ENCODE assay signal across 14 cellular contexts in the genomic region with DNA sequence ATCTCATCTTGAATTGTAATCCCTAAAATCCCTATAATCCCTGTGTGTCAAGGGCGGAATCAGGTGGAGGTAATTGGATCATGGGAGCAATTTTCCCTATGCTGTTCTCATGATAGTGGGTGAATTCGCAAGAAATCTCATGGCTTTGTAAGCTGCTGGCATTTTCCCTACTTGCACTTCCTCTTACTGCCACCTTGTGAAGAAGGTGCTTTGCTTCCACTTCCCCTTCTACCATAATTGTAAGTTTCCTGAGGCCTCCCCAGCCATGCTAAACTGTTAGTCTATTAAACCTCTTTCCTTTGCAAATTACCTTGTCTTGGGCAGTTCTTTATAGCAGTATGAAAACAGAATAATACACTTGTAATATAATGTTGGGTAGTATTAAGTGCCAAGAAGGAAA.
"Had no signal": no experiment of that assay in that cellular context is flagged by ENCODE, and none has a peak within 500 bp of the region (broad histone marks: within the 10 kb centered on the region; RNA-seq: fewer than 3 reads in every experiment).

No MANE protein-coding gene starts in this region.

- H3K4me1 ChIP-seq: left lung, thyroid gland had no signal

- H3K9me3 ChIP-seq: mucosa of descending colon, thyroid gland had no signal

- H3K27me3 ChIP-seq: left lung, thyroid gland had no signal

- ATAC-seq: activated CD8-positive, alpha-beta T cell treated with anti-CD3 and anti-CD28 coated beads for 36 hours; left lung; mucosa of descending colon had no signal

- H3K4me3 ChIP-seq: left lung, mucosa of descending colon, thyroid gland had no signal

- DNase-seq: activated CD4-positive, alpha-beta T cell treated with anti-CD3 and anti-CD28 coated beads, Interleukin-2, amount 10 ng/mL, durations not matched to agents 24 days and 14 days; activated CD4-positive, CD25-positive, alpha-beta regulatory T cell; activated CD8-positive, alpha-beta T cell treated with anti-CD3 and anti-CD28 coated beads for 36 hours; activated naive CD4-positive, alpha-beta T cell treated with Interleukin-2 at 50 U/mL for 16 hours; activated T-cell treated with anti-CD3 and anti-CD28 coated beads, Interleukin-2, amount 50 U/mL, for 1 hour; central memory CD4-positive, alpha-beta T cell; erythroblast; head of caudate nucleus; left lung; mucosa of descending colon; naive B cell; stimulated activated CD4-positive, alpha-beta T cell treated with anti-CD3 and anti-CD28 coated beads, Interleukin-2, amount 100 ng/mL, for 24 hours; stimulated activated naive CD4-positive, alpha-beta T cell treated with Interleukin-2 at 50 U/mL for 16 hours; thyroid gland had no signal

- H3K36me3 ChIP-seq: left lung, thyroid gland had no signal

- H3K27ac ChIP-seq: left lung, thyroid gland had no signal
